ENCODE assay signal across 8 cellular contexts in genomic region chr11:32792111-32792947, GRCh38. TPM values are rescaled to one million over a fixed set of nuclear protein-coding genes. Genes with fewer than 3 reads are reported as not detected.
DNase-seq lines count a peak whose midpoint lies in the region; ATAC-seq and TF ChIP-seq lines count a peak whose summit lies in the region.

No MANE protein-coding gene starts in this region.

- in situ Hi-C loops in GM13977 (cut with MboI; ENCODE audit: low pct_unique_long_range_greater_than_20kb, low sequenced_read_pairs, unreplicated experiment) = no loop called here

- H3K36me3 ChIP-seq in A673 (ENCODE audit: insufficient read depth, low read length, poor library complexity, severe bottlenecking) (no peaks in the 10 kb centered on the region), KMS-11 (ENCODE audit: insufficient read depth) (no peaks in the 10 kb centered on the region), iPS-15b (ENCODE audit: control insufficient read depth, insufficient read depth, low read length) (no peaks in the 10 kb centered on the region)

- POLR2A ChIA-PET in A673 (lab: Charles Lee; ENCODE audit: low non-redundant PET) = no interaction called here

- ATAC-seq in GM21515 (IDR thresholded peaks at IDR 0.05; ENCODE audit: unreplicated experiment) (peak; percentile 11), GM21390 (IDR thresholded peaks at IDR 0.05; ENCODE audit: unreplicated experiment) (no peak)
- ATAC-seq in stimulated activated memory B cell treated with anti-CD40 and anti-IgM and Interleukin-4, amounts not matched to agents 10 μg/mL and 1 μg/mL and 100 μg/mL, for 72 hours = no peak

- H2AFZ ChIP-seq in KMS-11 (ENCODE audit: low read depth) = peak overlapping the region; percentile 56; the same call in 1 of the 2 replicates

- H3K4me3 ChIP-seq in A673 (ENCODE audit: low read depth, low read length, poor library complexity, severe bottlenecking) (peak overlapping the region; percentile 13), KMS-11 (IDR thresholded peaks at IDR 0.05; ENCODE audit: insufficient read depth, low read depth, low read length) (no peak overlapping the region), iPS-15b (ENCODE audit: low read depth, low read length) (peak overlapping the region; percentile 24)

- H3K4me1 Mint-ChIP-seq in stimulated activated memory B cell treated with anti-CD40 and anti-IgM and Interleukin-4, amounts not matched to agents 10 μg/mL and 1 μg/mL and 100 μg/mL, for 72 hours = peaks cover 7% of the 10 kb centered on the region

- peak overlapping the region; percentile 38; the same call in 1 of the 2 replicates for H3K4me2 ChIP-seq in KMS-11

- BruUV-seq in A673 (replicated peaks; lab: Mats Ljungman, UMichigan) = no TSS peak

- no peak for DNase-seq in A673 (ENCODE audit: low spot score)
- DNase-seq in NCI-H2227 treated with DMSO at 0.1 percent for 48 hours (lab: John Stamatoyannopoulos, UW) = no peak
- no peak for DNase-seq in GM13977 (ENCODE audit: low spot score)

- H3K9me3 ChIP-seq in A673 (ENCODE audit: low read depth, low read length, poor library complexity, severe bottlenecking) (no peaks in the 10 kb centered on the region), iPS-15b (ENCODE audit: control insufficient read depth, insufficient read depth, low read length) (no peaks in the 10 kb centered on the region)

- no peak overlapping the region for H3K4me3 Mint-ChIP-seq in stimulated activated memory B cell treated with anti-CD40 and anti-IgM and Interleukin-4, amounts not matched to agents 10 μg/mL and 1 μg/mL and 100 μg/mL, for 72 hours

- H3K4me1 ChIP-seq in A673 (ENCODE audit: insufficient read depth, low read length, poor library complexity, severe bottlenecking) = no peaks in the 10 kb centered on the region
- H3K4me1 ChIP-seq in KMS-11 (ENCODE audit: low read depth, poor library complexity, severe bottlenecking) = peaks cover 5% of the 10 kb centered on the region
- peaks cover 4% of the 10 kb centered on the region for H3K4me1 ChIP-seq in iPS-15b (ENCODE audit: control insufficient read depth, insufficient read depth, low read length)

- no peaks in the 10 kb centered on the region for H3K36me3 Mint-ChIP-seq in stimulated activated memory B cell treated with anti-CD40 and anti-IgM and Interleukin-4, amounts not matched to agents 10 μg/mL and 1 μg/mL and 100 μg/mL, for 72 hours

- H3K27ac ChIP-seq in A673 (ENCODE audit: low read depth, low read length, poor library complexity, severe bottlenecking) (no peak overlapping the region), KMS-11 (no peak overlapping the region)

- H3K9ac ChIP-seq in KMS-11 (no peak overlapping the region), iPS-15b (ENCODE audit: low read depth, low read length) (no peak overlapping the region)

- CTCF ChIA-PET in A673 (lab: Charles Lee) = interaction anchor here (0.5 to 2.3 kb wide), 5 partner anchors 17 to 480 kb away, joined by 4 to 6 read pairs (median 4); no protein-coding TSS in a partner anchor

- H3K27me3 ChIP-seq in A673 (replicated peaks; ENCODE audit: insufficient read depth, low read depth, low read length, poor library complexity) (peaks cover 38% of the 10 kb centered on the region), KMS-11 (ENCODE audit: insufficient read depth, low read depth) (no peaks in the 10 kb centered on the region), iPS-15b (ENCODE audit: control insufficient read depth, insufficient read depth, low read length) (no peaks in the 10 kb centered on the region)

- H3K27me3 Mint-ChIP-seq in stimulated activated memory B cell treated with anti-CD40 and anti-IgM and Interleukin-4, amounts not matched to agents 10 μg/mL and 1 μg/mL and 100 μg/mL, for 72 hours = no peaks in the 10 kb centered on the region

- TF ChIP-seq CTCF in A673 (conservative IDR thresholded peaks at IDR 0.05; ENCODE audit: low read depth, low read length) = no peak
- no peak for TF ChIP-seq CTCF in KMS-11 (conservative IDR thresholded peaks at IDR 0.05; ENCODE audit: low read depth, low read length)
- no peak for TF ChIP-seq CTCF in GM13977 (IDR thresholded peaks at IDR 0.05; ENCODE audit: extremely low read depth, insufficient read depth, missing control alignments)

- H4K20me1 ChIP-seq in KMS-11 (ENCODE audit: insufficient read depth) = no peaks in the 10 kb centered on the region

- H3K9me3 Mint-ChIP-seq in stimulated activated memory B cell treated with anti-CD40 and anti-IgM and Interleukin-4, amounts not matched to agents 10 μg/mL and 1 μg/mL and 100 μg/mL, for 72 hours = no peaks in the 10 kb centered on the region

- H3K27ac Mint-ChIP-seq in stimulated activated memory B cell treated with anti-CD40 and anti-IgM and Interleukin-4, amounts not matched to agents 10 μg/mL and 1 μg/mL and 100 μg/mL, for 72 hours = no peak overlapping the region

- no peaks in the 10 kb centered on the region for H3K79me2 ChIP-seq in KMS-11 (ENCODE audit: insufficient read depth, low read depth)

- intact Hi-C loops in A673 (cut with micrococcal nuclease; ENCODE audit: unreplicated experiment) = loop anchor here (2.0 kb wide), 2 partner anchors 44 to 470 kb away; no protein-coding TSS in a partner anchor

RNA-seq across cellular contexts. Expression of gene CCDC73, which starts 2.1 kb away (rescaled TPM):
- total RNA-seq in A673 (2021) = not detected in 2 replicates

RNA-seq across cellular contexts. Expression of gene PRRG4, which starts 37.4 kb away (rescaled TPM):
- total RNA-seq in A673 (2021) = 2.9 and 3.8 TPM in 2 replicates
